27 cellular contexts compared by ENCODE assay signal in the genomic region with DNA sequence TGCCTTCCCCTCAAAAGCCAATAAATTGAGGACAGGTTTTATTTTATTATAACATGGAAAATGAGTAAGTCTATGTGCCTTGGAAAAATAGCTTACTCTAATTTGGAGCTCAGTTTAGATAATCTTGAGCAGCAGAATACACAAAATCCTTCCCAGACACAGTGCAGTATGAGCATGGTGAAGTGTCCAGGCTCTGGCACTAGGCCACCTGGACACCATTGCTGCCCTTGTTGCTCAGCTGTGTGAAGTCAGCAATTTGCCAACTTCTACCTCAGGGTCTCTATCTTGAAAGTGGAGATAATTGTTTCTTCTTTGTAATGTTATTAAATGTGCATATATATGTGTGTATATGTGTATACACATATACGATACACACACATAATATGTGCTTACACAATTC.
"Had no signal": no experiment of that assay in that cellular context is flagged by ENCODE, and none has a peak within 500 bp of the region (broad histone marks: within the 10 kb centered on the region; RNA-seq: fewer than 3 reads in every experiment).

No MANE protein-coding gene starts in this region.

- H3K4me1 Mint-ChIP-seq: activated CD4-positive, alpha-beta memory T cell treated with anti-CD3 and anti-CD28 coated beads, Interleukin-2, amount 10 ng/mL, durations not matched to agents 7 days and 5 days; activated CD4-positive, alpha-beta T cell treated with anti-CD3 and anti-CD28 coated beads, Interleukin-2, amount 10 ng/mL, durations not matched to agents 7 days and 5 days; activated naive CD4-positive, alpha-beta T cell treated with anti-CD3 and anti-CD28 coated beads, Interleukin-2, amount 10 ng/mL, durations not matched to agents 7 days and 5 days; activated naive CD8-positive, alpha-beta T cell treated with anti-CD3 and anti-CD28 coated beads, Interleukin-2, amount 10 ng/mL, durations not matched to agents 7 days and 5 days; brain; nephron; stimulated activated naive B cell treated with anti-CD40 and anti-IgM and Interleukin-4, amounts not matched to agents 10 μg/mL and 1 μg/mL and 100 μg/mL, for 72 hours had no signal

- H3K27me3 ChIP-seq: ascending aorta, cardiac muscle cell, foreskin keratinocyte, heart right ventricle, suprapubic skin, tibial nerve had no signal

- H3K9me3 Mint-ChIP-seq: activated CD4-positive, alpha-beta memory T cell treated with anti-CD3 and anti-CD28 coated beads, Interleukin-2, amount 10 ng/mL, durations not matched to agents 7 days and 5 days; activated CD4-positive, alpha-beta T cell treated with anti-CD3 and anti-CD28 coated beads, Interleukin-2, amount 10 ng/mL, durations not matched to agents 7 days and 5 days; activated naive CD4-positive, alpha-beta T cell treated with anti-CD3 and anti-CD28 coated beads, Interleukin-2, amount 10 ng/mL, durations not matched to agents 7 days and 5 days; activated naive CD8-positive, alpha-beta T cell treated with anti-CD3 and anti-CD28 coated beads, Interleukin-2, amount 10 ng/mL, durations not matched to agents 7 days and 5 days; activated T-cell treated with anti-CD3 and anti-CD28 coated beads, Interleukin-2, amount 50 U/mL, for 24 hours; brain; endodermal cell; nephron; stimulated activated naive B cell treated with anti-CD40 and anti-IgM and Interleukin-4, amounts not matched to agents 10 μg/mL and 1 μg/mL and 100 μg/mL, for 72 hours had no signal

- H3K4me3 Mint-ChIP-seq: activated CD4-positive, alpha-beta memory T cell treated with anti-CD3 and anti-CD28 coated beads, Interleukin-2, amount 10 ng/mL, durations not matched to agents 7 days and 5 days; activated CD4-positive, alpha-beta T cell treated with anti-CD3 and anti-CD28 coated beads, Interleukin-2, amount 10 ng/mL, durations not matched to agents 7 days and 5 days; activated naive CD4-positive, alpha-beta T cell treated with anti-CD3 and anti-CD28 coated beads, Interleukin-2, amount 10 ng/mL, durations not matched to agents 7 days and 5 days; activated naive CD8-positive, alpha-beta T cell treated with anti-CD3 and anti-CD28 coated beads, Interleukin-2, amount 10 ng/mL, durations not matched to agents 7 days and 5 days; activated T-cell treated with anti-CD3 and anti-CD28 coated beads, Interleukin-2, amount 50 U/mL, for 24 hours; brain; endodermal cell; nephron; stimulated activated naive B cell treated with anti-CD40 and anti-IgM and Interleukin-4, amounts not matched to agents 10 μg/mL and 1 μg/mL and 100 μg/mL, for 72 hours had no signal

- H3K4me1 ChIP-seq: ascending aorta, foreskin keratinocyte, suprapubic skin, tibial nerve had no signal

- H3K36me3 Mint-ChIP-seq: activated naive CD4-positive, alpha-beta T cell treated with anti-CD3 and anti-CD28 coated beads, Interleukin-2, amount 10 ng/mL, durations not matched to agents 7 days and 5 days; activated naive CD8-positive, alpha-beta T cell treated with anti-CD3 and anti-CD28 coated beads, Interleukin-2, amount 10 ng/mL, durations not matched to agents 7 days and 5 days; stimulated activated naive B cell treated with anti-CD40 and anti-IgM and Interleukin-4, amounts not matched to agents 10 μg/mL and 1 μg/mL and 100 μg/mL, for 72 hours had no signal

- H3K27me3 Mint-ChIP-seq: activated naive CD4-positive, alpha-beta T cell treated with anti-CD3 and anti-CD28 coated beads, Interleukin-2, amount 10 ng/mL, durations not matched to agents 7 days and 5 days; progenitor cell of endocrine pancreas; stimulated activated naive B cell treated with anti-CD40 and anti-IgM and Interleukin-4, amounts not matched to agents 10 μg/mL and 1 μg/mL and 100 μg/mL, for 72 hours had no signal

- H3K36me3 ChIP-seq: ascending aorta, cardiac muscle cell, heart right ventricle, suprapubic skin, tibial nerve had no signal

- ATAC-seq: esophagus mucosa; foreskin keratinocyte; left lobe of liver; mucosa of descending colon; stimulated activated naive B cell treated with anti-CD40 and anti-IgM and Interleukin-4, amounts not matched to agents 10 μg/mL and 1 μg/mL and 100 μg/mL, for 72 hours had no signal

- H3K9me3 ChIP-seq: ascending aorta, heart right ventricle, mucosa of descending colon, suprapubic skin, tibial nerve had no signal

- H3K27ac ChIP-seq: ascending aorta, cardiac muscle cell, foreskin keratinocyte, heart right ventricle, suprapubic skin, tibial nerve had no signal

- DNase-seq: activated CD4-positive, alpha-beta memory T cell treated with anti-CD3 and anti-CD28 coated beads, Interleukin-2, amount 10 ng/mL, durations not matched to agents 7 days and 5 days; activated CD4-positive, alpha-beta T cell treated with anti-CD3 and anti-CD28 coated beads, Interleukin-2, amount 10 ng/mL, durations not matched to agents 7 days and 5 days; activated CD4-positive, CD25-positive, alpha-beta regulatory T cell treated with anti-CD3 and anti-CD28 coated beads, Interleukin-2, amount 50 U/mL, for 72 hours; activated CD8-positive, alpha-beta memory T cell treated with anti-CD3 and anti-CD28 coated beads, Interleukin-2, amount 50 U/mL, for 48 hours; activated gamma-delta T cell; activated naive CD4-positive, alpha-beta T cell treated with anti-CD3 and anti-CD28 coated beads, Interleukin-2, amount 10 ng/mL, durations not matched to agents 7 days and 5 days; activated naive CD8-positive, alpha-beta T cell treated with anti-CD3 and anti-CD28 coated beads, Interleukin-2, amount 10 ng/mL, durations not matched to agents 7 days and 5 days; activated T-cell treated with anti-CD3 and anti-CD28 coated beads, Interleukin-2, amount 50 U/mL, for 24 hours; endodermal cell; foreskin keratinocyte; mucosa of descending colon; retina; stimulated activated CD4-positive, alpha-beta T cell treated with anti-CD3 and anti-CD28 coated beads, Interleukin-15, amount 100 ng/mL, for 24 hours; stimulated activated CD4-positive, alpha-beta T cell treated with anti-CD3 and anti-CD28 coated beads, Interleukin-2, amount 100 ng/mL, for 24 hours; stimulated activated naive B cell treated with anti-CD40 and anti-IgM and Interleukin-4, amounts not matched to agents 10 μg/mL and 1 μg/mL and 100 μg/mL, for 72 hours; T-helper 2 cell had no signal

- H3K27ac Mint-ChIP-seq: activated CD4-positive, alpha-beta memory T cell treated with anti-CD3 and anti-CD28 coated beads, Interleukin-2, amount 10 ng/mL, durations not matched to agents 7 days and 5 days; activated CD4-positive, alpha-beta T cell treated with anti-CD3 and anti-CD28 coated beads, Interleukin-2, amount 10 ng/mL, durations not matched to agents 7 days and 5 days; activated naive CD4-positive, alpha-beta T cell treated with anti-CD3 and anti-CD28 coated beads, Interleukin-2, amount 10 ng/mL, durations not matched to agents 7 days and 5 days; activated naive CD8-positive, alpha-beta T cell treated with anti-CD3 and anti-CD28 coated beads, Interleukin-2, amount 10 ng/mL, durations not matched to agents 7 days and 5 days; activated T-cell treated with anti-CD3 and anti-CD28 coated beads, Interleukin-2, amount 50 U/mL, for 24 hours; brain; endodermal cell; nephron; progenitor cell of endocrine pancreas; stimulated activated naive B cell treated with anti-CD40 and anti-IgM and Interleukin-4, amounts not matched to agents 10 μg/mL and 1 μg/mL and 100 μg/mL, for 72 hours had no signal

- H3K4me3 ChIP-seq: ascending aorta, cardiac muscle cell, heart right ventricle, lung, mucosa of descending colon, suprapubic skin, tibial nerve had no signal
